ENCODE assay signal across 5 cellular contexts in genomic region chr11:653146-653545, GRCh38. TPM values are rescaled to one million over a fixed set of nuclear protein-coding genes. Genes with fewer than 3 reads are reported as not detected.
"Had no signal": no experiment of that assay in that cellular context is flagged by ENCODE, and none has a peak within 500 bp of the region (broad histone marks: within the 10 kb centered on the region; RNA-seq: fewer than 3 reads in every experiment).

No MANE protein-coding gene starts in this region.

RNA-seq across cellular contexts. Expression of gene DRD4, which starts 16.1 kb away (rescaled TPM):
- total RNA-seq: IMR-90 had no signal
- polyA plus RNA-seq: IMR-90 had no signal

RNA-seq across cellular contexts. Expression of gene SCT, which starts 26.2 kb away (rescaled TPM):
- total RNA-seq: GM23338, HT-29, IMR-90 had no signal
- polyA plus RNA-seq: IMR-90 had no signal

RNA-seq across cellular contexts. Expression of gene CDHR5, which starts 28.4 kb away (rescaled TPM):
- total RNA-seq: GM23338, H1, H9, IMR-90 had no signal
- polyA plus RNA-seq: GM23338, H1, IMR-90 had no signal
